Comparison of ENCODE assay signal across 1 cellular context in genomic region chr1:169884616-169885015, GRCh38.
TF ChIP-seq lines count a peak whose summit lies in the region.

No MANE protein-coding gene starts in this region.

TF ChIP-seq in GM23338, 12 proteins besides CTCF, POLR2A, EP300 and RAD21:
- no peak for TF ChIP-seq REST (IDR thresholded peaks at IDR 0.05; ENCODE audit: unreplicated experiment)
- TF ChIP-seq STAT1 (IDR thresholded peaks at IDR 0.05; ENCODE audit: unreplicated experiment), result no peak
- TF ChIP-seq NANOG (IDR thresholded peaks at IDR 0.05; ENCODE audit: borderline replicate concordance), result no peak
- no peak for TF ChIP-seq JUNB (IDR thresholded peaks at IDR 0.05; ENCODE audit: unreplicated experiment)
- no peak for TF ChIP-seq EZH2 (IDR thresholded peaks at IDR 0.05; ENCODE audit: low read depth, unreplicated experiment)
- no peak for TF ChIP-seq ZNF114 (CRISPR knock-in tag; IDR thresholded peaks at IDR 0.05)
- TF ChIP-seq ETS1 (IDR thresholded peaks at IDR 0.05), result no peak
- no peak for TF ChIP-seq POLR2AphosphoS5 (IDR thresholded peaks at IDR 0.05; ENCODE audit: low read depth)
TF ChIP-seq in GM23338: peak in this region for 0.
